ENCODE assay signal across 8 cellular contexts in the genomic region with DNA sequence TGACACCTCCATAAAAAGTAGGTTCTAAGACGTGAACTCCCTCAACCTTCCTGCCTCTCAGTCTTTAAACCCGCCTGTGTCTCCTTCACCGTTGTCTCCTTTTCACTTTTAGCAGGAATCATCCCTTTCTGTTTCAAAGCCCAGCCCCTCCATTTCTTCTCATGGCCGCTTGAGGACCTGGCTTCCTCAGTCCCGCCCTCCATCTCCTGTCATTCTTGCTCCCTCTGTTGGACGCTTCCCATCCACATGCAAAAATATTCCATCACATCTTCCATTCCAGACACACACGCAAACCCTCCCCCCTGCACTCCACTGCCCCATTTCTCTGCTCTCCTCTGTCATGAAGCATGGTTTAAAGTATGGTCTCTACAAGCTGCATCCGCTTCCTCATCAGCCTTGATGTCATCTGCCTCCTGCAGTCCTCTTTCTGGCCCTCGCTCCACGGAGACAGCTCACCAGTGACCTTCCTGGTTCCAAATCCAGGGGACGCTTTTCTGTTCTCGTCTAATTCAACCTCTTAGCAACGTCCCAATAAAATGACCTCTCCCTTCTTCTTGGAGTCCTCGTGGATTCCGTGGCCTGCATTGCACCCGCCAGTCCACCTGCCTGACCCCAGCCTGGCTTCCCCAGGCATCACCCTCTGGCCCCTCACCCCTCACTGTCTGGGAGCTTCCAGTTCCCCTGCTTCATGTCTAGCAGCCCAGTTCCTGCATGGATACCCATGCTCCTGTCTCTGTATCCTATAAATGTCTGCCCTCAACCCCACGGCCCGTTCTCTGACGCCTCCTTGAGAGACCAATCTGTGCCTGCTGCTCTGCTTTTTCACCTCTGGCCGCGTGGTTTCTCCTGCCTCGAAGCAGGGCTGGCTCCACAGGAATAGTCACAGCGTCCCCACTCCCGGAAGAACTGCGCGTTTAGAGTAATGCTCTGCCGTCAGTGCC. TPM values are rescaled to one million over a fixed set of nuclear protein-coding genes. Genes with fewer than 3 reads are reported as not detected.
DNase-seq lines count a peak whose midpoint lies in the region; ATAC-seq and TF ChIP-seq lines count a peak whose summit lies in the region.

No MANE protein-coding gene starts in this region.

- no peaks in the 10 kb centered on the region for H3K27me3 ChIP-seq in osteoblast (ENCODE audit: insufficient read depth, low read length)

- DNase-seq in CD14-positive monocyte (ENCODE audit: low spot score): no peak
- DNase-seq in HuH-7.5 (ENCODE audit: low spot score): peak; percentile 59
- peak; percentile 83 for DNase-seq in SK-N-DZ (ENCODE audit: low spot score)
- DNase-seq in fibroblast of mammary gland (ENCODE audit: low read depth): peak; percentile 81
- DNase-seq in osteoblast (ENCODE audit: insufficient read length, low spot score, missing footprints): peak; percentile 96
- no peak for DNase-seq in GM13977 (ENCODE audit: low spot score)
- no peak for DNase-seq in NCI-H1105 (lab: John Stamatoyannopoulos, UW)

- TF ChIP-seq CTCF in CD14-positive monocyte (IDR thresholded peaks at IDR 0.05) (peak; percentile 36), fibroblast of mammary gland (conservative IDR thresholded peaks at IDR 0.05; ENCODE audit: control insufficient read depth, insufficient read depth, low read depth, low read length) (peak; percentile 75), osteoblast (IDR thresholded peaks at IDR 0.05; ENCODE audit: extremely low read depth, low read depth, low read length) (peak; percentile 75), GM13977 (IDR thresholded peaks at IDR 0.05; ENCODE audit: extremely low read depth, insufficient read depth, missing control alignments) (no peak)

- H3K9me3 ChIP-seq in osteoblast (ENCODE audit: low read depth, low read length): no peaks in the 10 kb centered on the region

- H3K9me3 Mint-ChIP-seq in CD14-positive monocyte: no peaks in the 10 kb centered on the region

- H3K4me3 Mint-ChIP-seq in CD14-positive monocyte: peak overlapping the region; percentile 60 to 91

- peak overlapping the region; percentile 89 for H2AFZ ChIP-seq in osteoblast (ENCODE audit: low read length)

- H3K4me3 ChIP-seq in fibroblast of mammary gland (ENCODE audit: control insufficient read depth, low read depth, low read length) (no peak overlapping the region), osteoblast (ENCODE audit: insufficient read depth, low read length) (no peak overlapping the region)

- peaks cover 5% of the 10 kb centered on the region for H3K36me3 ChIP-seq in osteoblast (ENCODE audit: insufficient read depth, low read length)

- H3K27ac ChIP-seq in osteoblast (ENCODE audit: low read depth, low read length): no peak overlapping the region

- peaks cover 11 to 14% (median 13%) of the 10 kb centered on the region in 3 donors for H3K27me3 Mint-ChIP-seq in CD14-positive monocyte (ENCODE audit: low read depth in 3 of 3)

- H3K4me2 ChIP-seq in osteoblast (ENCODE audit: insufficient read depth, low read length): peak overlapping the region; percentile 68

- no peaks in the 10 kb centered on the region for H3K79me2 ChIP-seq in osteoblast (ENCODE audit: insufficient read depth, low read length)

- ATAC-seq in HG03025 (IDR thresholded peaks at IDR 0.05; ENCODE audit: low FRiP score, unreplicated experiment): no peak

- H3K4me1 Mint-ChIP-seq in CD14-positive monocyte: peaks cover 9% of the 10 kb centered on the region

- H3K36me3 Mint-ChIP-seq in CD14-positive monocyte: peaks cover 0 to 8% of the 10 kb centered on the region in 2 donors

- no peaks in the 10 kb centered on the region for H4K20me1 ChIP-seq in osteoblast (ENCODE audit: insufficient read depth, low read length)

- H3K4me1 ChIP-seq in osteoblast (ENCODE audit: insufficient read depth, low read length): peaks cover 15% of the 10 kb centered on the region

- H3K27ac Mint-ChIP-seq in CD14-positive monocyte: peak overlapping the region in 2 of 7 donors; percentile 31 to 33

- in situ Hi-C loops in GM13977 (cut with MboI; ENCODE audit: low pct_unique_long_range_greater_than_20kb, low sequenced_read_pairs, unreplicated experiment): no loop called here

- intact Hi-C loops in CD14-positive monocyte (cut with micrococcal nuclease): loop anchor here (5.0 kb wide), 3 partner anchors 129 to 199 kb away; a partner anchor contains a TSS

RNA-seq across cellular contexts. Expression of a gene that starts 26.2 kb away (rescaled TPM):
- 1 to 10 TPM; 3.4 TPM for polyA plus RNA-seq in CD14-positive monocyte
- 40.5 and 44.8 TPM in 2 replicates for polyA plus RNA-seq in SK-N-DZ (2014; cell fraction: cytosol; rRNA removed)
- 17.1 and 19.5 TPM in 2 replicates for polyA plus RNA-seq in SK-N-DZ (2014; cell fraction: nucleus; rRNA removed)
- 41.5 and 42.7 TPM in 2 replicates for total RNA-seq in osteoblast

RNA-seq across cellular contexts. Expression of a gene that starts 37.9 kb away (rescaled TPM):
- polyA plus RNA-seq in CD14-positive monocyte: 10 to 100 TPM; 14.6 to 17.1 TPM
- 165 and 184 TPM in 2 replicates for polyA plus RNA-seq in SK-N-DZ (2014; cell fraction: cytosol; rRNA removed)
- 1,147 and 2,499 TPM in 2 replicates for polyA plus RNA-seq in SK-N-DZ (2014; cell fraction: nucleus; rRNA removed)
- total RNA-seq in osteoblast: 25.6 and 34.7 TPM in 2 replicates

RNA-seq across cellular contexts. Expression of a gene that starts 46.8 kb away (rescaled TPM):
- 10 to 100 TPM in 1 of 2 donors, 1 to 10 TPM in 1; 2.7 to 11.4 TPM for polyA plus RNA-seq in CD14-positive monocyte
- polyA plus RNA-seq in SK-N-DZ (2014; cell fraction: cytosol; rRNA removed): 0.57 and 0.93 TPM in 2 replicates
- polyA plus RNA-seq in SK-N-DZ (2014; cell fraction: nucleus; rRNA removed): 0.82 and 2.0 TPM in 2 replicates
- 12.4 and 28.6 TPM in 2 replicates for total RNA-seq in osteoblast

Comparison
In these comparisons a context has a peak if more than half of its experiments do, and no peak if none do; other contexts are left out.
1. DNase-seq: peak in HuH-7.5 (single experiment), SK-N-DZ (single experiment), fibroblast of mammary gland (single experiment) and osteoblast (single experiment); none in CD14-positive monocyte (single experiment), GM13977 (single experiment) and NCI-H1105 (single experiment).